In the genomic region with DNA sequence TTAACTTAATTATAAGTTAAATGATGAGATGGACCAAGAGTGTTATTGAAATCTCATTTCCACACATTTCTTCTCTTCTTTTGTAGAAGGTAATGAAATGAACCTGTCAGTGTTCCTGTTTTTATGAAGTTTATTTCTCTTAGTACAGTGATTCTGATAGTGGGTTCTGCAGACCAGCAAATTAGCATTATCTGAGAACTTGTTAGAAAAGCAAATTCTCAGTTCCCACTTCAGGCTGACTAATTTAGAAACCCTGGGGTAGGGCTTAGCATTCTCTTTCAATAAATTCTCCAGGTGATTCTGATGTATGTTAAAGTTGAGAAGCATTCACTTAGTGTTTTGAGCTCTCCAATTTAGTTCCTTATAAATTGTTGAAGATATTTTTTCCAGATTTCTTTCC, we compare ENCODE assay signal across 7 cellular contexts. TPM values are rescaled to one million over a fixed set of nuclear protein-coding genes. Genes with fewer than 3 reads are reported as not detected.
DNase-seq lines count a peak whose midpoint lies in the region; ATAC-seq, FAIRE-seq and TF ChIP-seq lines count a peak whose summit lies in the region.
"Not testable (repeated sequence)": the region's sequence is repeated elsewhere in the genome, so short reads cannot be mapped to it uniquely, and the experiment has no call there.

No MANE protein-coding gene starts in this region.

- not testable (repeated sequence) for H3K36me3 Mint-ChIP-seq in activated B cell treated with CpG ODN at 0.5 μM for 24 hours (ENCODE audit: low read depth)

- not testable (repeated sequence) for H3K4me2 ChIP-seq in keratinocyte (ENCODE audit: control insufficient read depth, extremely low read depth, insufficient read depth, low read depth, low read length)

- not testable (repeated sequence) for H3K27me3 ChIP-seq in keratinocyte (ENCODE audit: control insufficient read depth, extremely low read depth, insufficient read depth, low read length)

- ATAC-seq in GM18520 (IDR thresholded peaks at IDR 0.05; ENCODE audit: unreplicated experiment) (peak; percentile 83), GM19328 (IDR thresholded peaks at IDR 0.05; ENCODE audit: unreplicated experiment) (peak; percentile 80), GM21737 (IDR thresholded peaks at IDR 0.05; ENCODE audit: unreplicated experiment) (peak; percentile 95), HG02885 (IDR thresholded peaks at IDR 0.05; ENCODE audit: poor library complexity, unreplicated experiment) (peak; percentile 67), HG03196 (IDR thresholded peaks at IDR 0.05; ENCODE audit: unreplicated experiment) (peak; percentile 82), activated B cell treated with CpG ODN at 0.5 μM for 24 hours (ENCODE audit: low read depth) (peak; percentile 98)

- peak; percentile 41 for FAIRE-seq in keratinocyte (lab: Jason Lieb, UNC)

- not testable (repeated sequence) for H3K4me3 Mint-ChIP-seq in activated B cell treated with CpG ODN at 0.5 μM for 24 hours

- not testable (repeated sequence) for H3K9me3 ChIP-seq in keratinocyte (ENCODE audit: control insufficient read depth, low read depth, low read length)

- DNase-seq in activated B cell treated with CpG ODN at 0.5 μM for 24 hours; keratinocyte (ENCODE audit: low read depth, low spot score): not testable (repeated sequence)

- dilution Hi-C loops in keratinocyte (cut with MboI; ENCODE audit: extremely low pct_ligation_motif_present, low sequenced_read_pairs): not testable (repeated sequence)

- H3K36me3 ChIP-seq in keratinocyte (ENCODE audit: control insufficient read depth in 2 of 2, extremely low read depth in 1 of 2, insufficient read depth in 2 of 2, low read length in 2 of 2): not testable (repeated sequence)

- not testable (repeated sequence) for H3K9me3 Mint-ChIP-seq in activated B cell treated with CpG ODN at 0.5 μM for 24 hours

- not testable (repeated sequence) for H3K79me2 ChIP-seq in keratinocyte (ENCODE audit: control insufficient read depth, insufficient read depth, low read length)

- H3K4me1 ChIP-seq in keratinocyte (ENCODE audit: control insufficient read depth, extremely low read depth, insufficient read depth, low read length): not testable (repeated sequence)

- H3K27ac Mint-ChIP-seq in activated B cell treated with CpG ODN at 0.5 μM for 24 hours: not testable (repeated sequence)

- not testable (repeated sequence) for TF ChIP-seq CTCF in activated B cell treated with CpG ODN at 0.5 μM for 24 hours (IDR thresholded peaks at IDR 0.05); keratinocyte (optimal IDR thresholded peaks at IDR 0.05 in 1 of 3, IDR thresholded peaks at IDR 0.05 in 1 of 3, conservative IDR thresholded peaks at IDR 0.05 in 1 of 3; ENCODE audit: extremely low read depth in 1 of 3, insufficient read depth in 2 of 3, low read length in 3 of 3)

- not testable (repeated sequence) for H3K9me1 ChIP-seq in keratinocyte (ENCODE audit: control insufficient read depth, extremely low read depth, insufficient read depth, low read length)

- H3K4me3 ChIP-seq in keratinocyte (ENCODE audit: control insufficient read depth in 2 of 3, extremely low read depth in 1 of 3, insufficient read depth in 2 of 3, low read depth in 1 of 3, low read length in 3 of 3): not testable (repeated sequence)

- H3K4me1 Mint-ChIP-seq in activated B cell treated with CpG ODN at 0.5 μM for 24 hours: not testable (repeated sequence)

- not testable (repeated sequence) for H3K27ac ChIP-seq in keratinocyte (ENCODE audit: control insufficient read depth, insufficient read depth, low read length)

- POLR2A ChIA-PET in activated B cell treated with CpG ODN at 0.5 μM for 24 hours (lab: Charles Lee): not testable (repeated sequence)

- not testable (repeated sequence) for H4K20me1 ChIP-seq in keratinocyte (ENCODE audit: control insufficient read depth, extremely low read depth, insufficient read depth, low read length)

- H2AFZ ChIP-seq in keratinocyte (ENCODE audit: control insufficient read depth, low read length): not testable (repeated sequence)

- not testable (repeated sequence) for H3K27me3 Mint-ChIP-seq in activated B cell treated with CpG ODN at 0.5 μM for 24 hours

- CTCF ChIA-PET in activated B cell treated with CpG ODN at 0.5 μM for 24 hours (lab: Charles Lee): not testable (repeated sequence)

- H3K9ac ChIP-seq in keratinocyte (ENCODE audit: control insufficient read depth, extremely low read depth, insufficient read depth, low read length): not testable (repeated sequence)

- intact Hi-C loops in activated B cell treated with CpG ODN at 0.5 μM for 24 hours (cut with micrococcal nuclease): not testable (repeated sequence)

RNA-seq across cellular contexts. Expression of a gene that starts 12.7 kb away (rescaled TPM):
- total RNA-seq in activated B cell treated with CpG ODN at 0.5 μM for 24 hours: 107 and 117 TPM in 2 replicates
- polyA plus RNA-seq in keratinocyte: 24.6 to 32.3 TPM (median 29.7 TPM) in 3 replicates
- polyA plus RNA-seq in keratinocyte (2011; ENCODE audit: low read depth): 17.0 TPM
- polyA plus RNA-seq in keratinocyte (2011; cell fraction: cytosol; rRNA removed): 18.2 and 32.8 TPM in 2 replicates
- 30.0 and 34.6 TPM in 2 replicates for polyA plus RNA-seq in keratinocyte (2011; cell fraction: nucleus; rRNA removed)
- 20.4 and 20.6 TPM in 2 replicates for polyA plus RNA-seq in keratinocyte (2012; ENCODE audit: low replicate concordance)
- polyA minus RNA-seq in keratinocyte: 21.2 to 49.6 TPM (median 33.9 TPM) in 3 replicates
- polyA minus RNA-seq in keratinocyte (2011; cell fraction: cytosol; rRNA and poly(A)+ RNA removed): 15.9 TPM
- polyA minus RNA-seq in keratinocyte (2011; cell fraction: nucleus; rRNA and poly(A)+ RNA removed): 47.7 and 79.3 TPM in 2 replicates

RNA-seq across cellular contexts. Expression of a gene that starts 23.6 kb away (rescaled TPM):
- 40.0 and 57.2 TPM in 2 replicates for total RNA-seq in activated B cell treated with CpG ODN at 0.5 μM for 24 hours
- polyA plus RNA-seq in keratinocyte: 4.0 to 9.1 TPM (median 7.0 TPM) in 3 replicates
- polyA plus RNA-seq in keratinocyte (2011; ENCODE audit: low read depth): 3.8 TPM
- 4.0 and 8.7 TPM in 2 replicates for polyA plus RNA-seq in keratinocyte (2011; cell fraction: cytosol; rRNA removed)
- 22.5 and 47.4 TPM in 2 replicates for polyA plus RNA-seq in keratinocyte (2011; cell fraction: nucleus; rRNA removed)
- polyA plus RNA-seq in keratinocyte (2012; ENCODE audit: low replicate concordance): 3.0 and 4.7 TPM in 2 replicates
- polyA minus RNA-seq in keratinocyte: 15.3 to 18.4 TPM (median 18.0 TPM) in 3 replicates
- polyA minus RNA-seq in keratinocyte (2011; cell fraction: cytosol; rRNA and poly(A)+ RNA removed): 2.3 TPM
- polyA minus RNA-seq in keratinocyte (2011; cell fraction: nucleus; rRNA and poly(A)+ RNA removed): 5.9 and 13.1 TPM in 2 replicates
